8 cellular contexts compared by ENCODE assay signal in the genomic region with DNA sequence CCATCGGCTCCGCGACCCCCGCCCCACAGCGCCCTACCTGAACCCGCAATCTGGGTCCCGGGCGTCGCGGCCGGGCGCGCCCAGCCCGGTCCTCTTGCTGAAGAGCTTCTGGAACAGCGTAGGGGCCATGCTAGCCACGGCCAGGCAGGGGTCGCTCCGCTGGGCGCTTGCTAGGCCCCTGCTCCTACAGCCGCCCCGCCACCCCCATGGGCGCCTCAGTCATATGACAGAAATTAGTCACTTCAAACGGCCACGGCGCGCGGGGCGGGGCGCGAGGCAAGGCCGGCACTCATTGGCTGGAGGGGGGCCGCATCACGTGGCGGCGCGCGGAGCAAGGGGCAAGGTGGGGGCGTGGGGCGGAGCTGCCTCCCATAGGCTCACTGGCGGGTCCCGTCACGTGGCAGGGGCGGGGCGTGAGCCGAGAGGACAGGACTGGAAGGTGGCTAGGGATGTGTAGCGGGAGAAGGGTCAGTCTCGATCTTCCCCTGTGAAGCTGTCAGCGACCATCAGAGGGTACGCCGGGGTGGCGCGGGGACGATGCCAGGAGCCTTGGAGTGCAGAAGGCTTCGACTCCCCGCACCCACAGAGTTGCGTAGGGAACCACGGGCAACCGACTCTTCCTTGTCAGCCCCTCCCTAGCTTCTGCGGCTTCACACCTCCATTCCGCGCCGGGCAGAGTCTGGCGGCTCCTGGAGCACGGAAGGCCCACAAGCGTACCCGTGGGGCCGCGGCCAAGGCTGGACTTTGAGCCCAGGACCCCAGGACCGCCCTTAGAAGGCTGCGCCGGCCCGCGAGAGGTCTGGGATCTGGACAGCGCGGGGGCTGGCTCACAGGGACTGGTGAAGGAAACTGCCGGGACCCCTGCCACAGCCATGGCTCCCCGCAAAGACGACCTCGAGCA. TPM values are rescaled to one million over a fixed set of nuclear protein-coding genes. Genes with fewer than 3 reads are reported as not detected.
A peak's percentile ranks its signal among the peaks of the same experiment; 100 is the strongest.
DNase-seq lines count a peak whose midpoint lies in the region; ATAC-seq, FAIRE-seq and TF ChIP-seq lines count a peak whose summit lies in the region.

A gene (minus strand): TSS at position 225 of the 901 bp plus-strand sequence. CDS start 96 bp downstream, at position 129.

- H3K36me3 ChIP-seq in kidney (ENCODE audit: control insufficient read depth in 1 of 2, insufficient read depth in 2 of 2, low read length in 2 of 2), result no peaks in the 10 kb centered on the region

- H3K4me3 ChIP-seq in AG10803 (ENCODE audit: low read length) (peak within 1 kb of the TSS; percentile 89), kidney (ENCODE audit: low read length in 2 of 2) (peak within 1 kb of the TSS; percentile 93 to 95)

- peak; percentile 97 for DNase-seq in AG10803 (ENCODE audit: low read depth)
- DNase-seq in NCI-H460 (ENCODE audit: extremely low read depth, low read depth), result peak; percentile 95
- DNase-seq in activated CD4-positive, CD25-positive, alpha-beta regulatory T cell treated with anti-CD3 and anti-CD28 coated beads, Interleukin-2, amount 50 U/mL, for 72 hours, result peak; percentile 99
- DNase-seq in cerebellar nuclear complex (lab: John Stamatoyannopoulos, UW), result peak; percentile 93 to 96
- DNase-seq in kidney, result peak; percentile 100
- DNase-seq in stimulated activated CD4-positive, alpha-beta T cell treated with anti-CD3 and anti-CD28 coated beads, Interleukin-15, amount 100 ng/mL, for 24 hours, result peak; percentile 100

- peaks cover 3 to 9% of the 10 kb centered on the region in 2 donors for H3K4me1 ChIP-seq in kidney (ENCODE audit: control insufficient read depth in 1 of 2, insufficient read depth in 1 of 2, low read depth in 1 of 2, low read length in 2 of 2)

- peak within 1 kb of the TSS; percentile 98 to 99 for H3K27ac ChIP-seq in kidney (ENCODE audit: low read depth in 2 of 2, low read length in 2 of 2)

- intact Hi-C loops in kidney (cut with DNase I), result no loop called here

- TF ChIP-seq CTCF in AG10803 (conservative IDR thresholded peaks at IDR 0.05; ENCODE audit: low read length), result no peak
- no peak for TF ChIP-seq CTCF in kidney (IDR thresholded peaks at IDR 0.05; ENCODE audit: borderline replicate concordance, extremely low read depth, insufficient read depth)

- no peak for FAIRE-seq in kidney (lab: Jason Lieb, UNC)

- peak within 1 kb of the TSS; percentile 74 to 96 for H3K9ac ChIP-seq in kidney (ENCODE audit: low read length in 2 of 2)

- ATAC-seq in GM19043 (IDR thresholded peaks at IDR 0.05; ENCODE audit: low read depth, unreplicated experiment) (peak; percentile 94), HG03378 (IDR thresholded peaks at IDR 0.05; ENCODE audit: unreplicated experiment) (peak; percentile 89)

- no peaks in the 10 kb centered on the region for H3K9me3 ChIP-seq in kidney (ENCODE audit: control insufficient read depth in 1 of 2, low read length in 2 of 2)

RNA-seq across cellular contexts. Expression of the gene that starts here (rescaled TPM):
- 19.3 and 20.7 TPM in 2 replicates for total RNA-seq in NCI-H460 (2014; rRNA removed; shearing (Covaris generic))
- 9.2 and 12.8 TPM in 2 replicates for polyA plus RNA-seq in NCI-H460 (2014; cell fraction: nucleus; rRNA removed)
- total RNA-seq in kidney, result 31.1 TPM
- polyA plus RNA-seq in kidney (ENCODE audit: insufficient read depth, low read depth, low replicate concordance), result 2.9 TPM

Comparison
In these comparisons a context has a peak if more than half of its experiments do, and no peak if none do; other contexts are left out.
1. Peak in every context shown above with its lines: DNase-seq, ATAC-seq, H3K4me3 ChIP-seq and H3K27ac ChIP-seq.